Comparison of ENCODE assay signal across 12 cellular contexts in the genomic region with DNA sequence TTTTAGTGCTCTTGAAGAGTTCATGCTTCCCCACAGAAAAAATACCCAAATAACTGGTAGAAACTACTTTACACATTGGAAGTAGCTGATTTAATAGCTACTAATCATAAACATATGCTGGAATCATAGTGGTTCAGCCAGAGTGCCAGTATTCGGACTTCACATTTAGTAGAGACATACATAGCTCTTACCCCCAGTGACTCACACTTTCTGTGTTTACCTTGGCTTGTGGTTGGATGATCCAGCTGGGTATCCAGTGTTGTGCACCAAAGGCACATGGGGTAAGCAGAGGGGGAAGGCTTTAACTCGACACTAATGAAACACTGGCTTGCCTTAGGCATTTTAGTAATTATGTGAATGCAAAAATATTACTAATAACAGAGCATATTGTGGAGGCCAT. TPM values are rescaled to one million over a fixed set of nuclear protein-coding genes. Genes with fewer than 3 reads are reported as not detected.
DNase-seq lines count a peak whose midpoint lies in the region; ATAC-seq and TF ChIP-seq lines count a peak whose summit lies in the region.
"Had no signal": no experiment of that assay in that cellular context is flagged by ENCODE, and none has a peak within 500 bp of the region (broad histone marks: within the 10 kb centered on the region; RNA-seq: fewer than 3 reads in every experiment).

No MANE protein-coding gene starts in this region.

- no TSS peak for BruUV-seq in MCF 10A (replicated peaks; lab: Mats Ljungman, UMichigan)

- no peak overlapping the region for H3K9ac ChIP-seq in SK-N-MC (ENCODE audit: insufficient read length)

- DNase-seq in MCF 10A (ENCODE audit: unreplicated experiment) (peak; percentile 94), breast epithelium (ENCODE audit: low spot score in 2 of 2) (no peak), SK-N-MC (ENCODE audit: low read depth, low spot score) (no peak), fibroblast of pulmonary artery (ENCODE audit: low read depth) (peak; percentile 67), stromal cell of bone marrow (ENCODE audit: low read depth) (peak; percentile 96), cerebellar cortex (ENCODE audit: low spot score) (no peak)
- DNase-seq in activated T-cell treated with anti-CD3 and anti-CD28 coated beads, Interleukin-2, amount 50 U/mL, for 72 hours: no peak
- DNase-seq: anterior cingulate cortex; hippocampal formation; naive B cell; stimulated activated CD4-positive, alpha-beta T cell treated with anti-CD3 and anti-CD28 coated beads, Interleukin-4, amount 100 ng/mL, for 4 hours had no signal

- H3K9me3 ChIP-seq in breast epithelium (peaks cover 0 to 5% of the 10 kb centered on the region in 2 donors), SK-N-MC (ENCODE audit: low read depth, low read length) (peaks cover 3% of the 10 kb centered on the region; the same call in 1 of the 2 replicates)

- CTCF ChIA-PET in MCF 10A (lab: Yijun Ruan, JAX): interaction anchor here (0.6 to 2.6 kb wide), 3 partner anchors 10 to 252 kb away, joined by 3 to 7 read pairs (median 3); no protein-coding TSS in a partner anchor

- TF ChIP-seq CTCF in MCF 10A (IDR thresholded peaks at IDR 0.05; ENCODE audit: unreplicated experiment): no peak
- no peak for TF ChIP-seq CTCF in breast epithelium (IDR thresholded peaks at IDR 0.05)
- no peak for TF ChIP-seq CTCF in fibroblast of pulmonary artery (IDR thresholded peaks at IDR 0.05; ENCODE audit: low read length, missing control alignments)

- peaks cover 32% of the 10 kb centered on the region for H3K4me1 Mint-ChIP-seq in MCF 10A (ENCODE audit: insufficient read depth, unreplicated experiment)
- H3K4me1 Mint-ChIP-seq in activated T-cell treated with anti-CD3 and anti-CD28 coated beads, Interleukin-2, amount 50 U/mL, for 72 hours (ENCODE audit: low read depth): no peaks in the 10 kb centered on the region
- H3K4me1 Mint-ChIP-seq: naive B cell had no signal

- H3K27me3 Mint-ChIP-seq in MCF 10A (ENCODE audit: insufficient read depth, unreplicated experiment): no peaks in the 10 kb centered on the region
- no peaks in the 10 kb centered on the region for H3K27me3 Mint-ChIP-seq in activated T-cell treated with anti-CD3 and anti-CD28 coated beads, Interleukin-2, amount 50 U/mL, for 72 hours (ENCODE audit: low read depth)
- H3K27me3 Mint-ChIP-seq: naive B cell had no signal

- no peaks in the 10 kb centered on the region for H3K9me3 Mint-ChIP-seq in MCF 10A (ENCODE audit: unreplicated experiment)
- H3K9me3 Mint-ChIP-seq in activated T-cell treated with anti-CD3 and anti-CD28 coated beads, Interleukin-2, amount 50 U/mL, for 72 hours: peaks cover 0 to 8% of the 10 kb centered on the region in 2 donors

- H3K36me3 ChIP-seq in breast epithelium: no peaks in the 10 kb centered on the region
- H3K36me3 ChIP-seq in SK-N-MC (ENCODE audit: insufficient read depth, low read length): peaks cover 7% of the 10 kb centered on the region; the same call in 1 of the 2 replicates

- no peak overlapping the region for H3K27ac Mint-ChIP-seq in MCF 10A (ENCODE audit: low read depth, unreplicated experiment)
- H3K27ac Mint-ChIP-seq in activated T-cell treated with anti-CD3 and anti-CD28 coated beads, Interleukin-2, amount 50 U/mL, for 72 hours: no peak overlapping the region
- H3K27ac Mint-ChIP-seq: naive B cell had no signal

- no peak overlapping the region for H3K4me3 Mint-ChIP-seq in MCF 10A (ENCODE audit: unreplicated experiment)
- no peak overlapping the region for H3K4me3 Mint-ChIP-seq in activated T-cell treated with anti-CD3 and anti-CD28 coated beads, Interleukin-2, amount 50 U/mL, for 72 hours
- H3K4me3 Mint-ChIP-seq: naive B cell had no signal

- no peaks in the 10 kb centered on the region for H3K27me3 ChIP-seq in breast epithelium

- no peaks in the 10 kb centered on the region for H3K4me1 ChIP-seq in breast epithelium

- H3K4me3 ChIP-seq in breast epithelium: no peak overlapping the region
- H3K4me3 ChIP-seq in SK-N-MC: no peak overlapping the region
- H3K4me3 ChIP-seq in fibroblast of pulmonary artery (replicated peaks; ENCODE audit: low read depth, low read length): no peak overlapping the region

- intact Hi-C loops in MCF 10A (cut with micrococcal nuclease): loop anchor here (5.0 to 10.0 kb wide), 2 partner anchors 120 to 183 kb away; no protein-coding TSS in a partner anchor
- intact Hi-C loops in breast epithelium (cut with DNase I; ENCODE audit: low total_unique reads): no loop called here

- H3K27ac ChIP-seq in breast epithelium (no peak overlapping the region), SK-N-MC (peak overlapping the region; percentile 8; the same call in 1 of the 2 replicates)

- no peak for TF ChIP-seq POLR2A in breast epithelium (IDR thresholded peaks at IDR 0.05)

- no peaks in the 10 kb centered on the region for H3K36me3 Mint-ChIP-seq in MCF 10A (ENCODE audit: insufficient read depth, unreplicated experiment)
- no peaks in the 10 kb centered on the region for H3K36me3 Mint-ChIP-seq in activated T-cell treated with anti-CD3 and anti-CD28 coated beads, Interleukin-2, amount 50 U/mL, for 72 hours (ENCODE audit: insufficient read depth in 2 of 2)
- H3K36me3 Mint-ChIP-seq: naive B cell had no signal

- POLR2A ChIA-PET in MCF 10A (lab: Yijun Ruan, JAX): interaction anchor here (0.6 kb wide), 1 partner anchor 524 kb away, joined by 4 read pairs; no protein-coding TSS in a partner anchor

- ATAC-seq in HG03565 (IDR thresholded peaks at IDR 0.05; ENCODE audit: unreplicated experiment): no peak
- ATAC-seq in activated T-cell treated with anti-CD3 and anti-CD28 coated beads, Interleukin-2, amount 50 U/mL, for 72 hours (replicated peaks in 1 of 2): no peak

RNA-seq across cellular contexts. Expression of gene ARHGAP28, which starts 18.1 kb away (rescaled TPM):
- total RNA-seq in MCF 10A (2022): 1.9 and 3.0 TPM in 2 replicates
- 10 to 100 TPM in 2 of 3 donors, 1 to 10 TPM in 1; 7.3 to 13.0 (median 10.8) TPM for total RNA-seq in breast epithelium
- total RNA-seq in activated T-cell treated with anti-CD3 and anti-CD28 coated beads, Interleukin-2, amount 50 U/mL, for 72 hours: not detected

Comparison
In these comparisons a context has a peak if more than half of its experiments do, and no peak if none do; other contexts are left out.
1. DNase-seq: peak in MCF 10A (single experiment), fibroblast of pulmonary artery (single experiment) and stromal cell of bone marrow (single experiment); none in breast epithelium (0 of 2), SK-N-MC (single experiment), cerebellar cortex (single experiment) and activated T-cell treated with anti-CD3 and anti-CD28 coated beads, Interleukin-2, amount 50 U/mL, for 72 hours (0 of 2).